ENCODE assay signal across 24 cellular contexts in the genomic region with DNA sequence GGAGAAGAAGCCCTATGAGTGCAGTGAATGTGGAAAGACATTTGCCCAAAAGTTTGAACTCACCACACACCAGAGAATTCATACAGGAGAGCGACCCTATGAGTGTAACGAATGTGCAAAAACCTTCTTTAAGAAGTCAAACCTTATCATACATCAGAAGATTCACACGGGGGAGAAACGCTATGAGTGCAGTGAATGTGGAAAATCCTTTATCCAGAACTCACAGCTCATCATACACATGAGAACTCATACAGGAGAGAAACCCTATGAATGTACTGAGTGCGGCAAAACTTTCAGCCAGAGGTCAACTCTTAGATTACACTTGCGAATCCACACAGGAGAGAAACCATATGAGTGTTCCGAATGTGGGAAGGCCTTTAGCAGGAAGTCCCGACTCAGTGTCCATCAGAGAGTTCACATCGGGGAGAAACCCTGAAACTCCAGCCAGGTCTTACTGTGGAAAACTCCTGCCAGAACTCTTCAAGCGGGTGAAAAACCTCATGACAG. TPM values are rescaled to one million over a fixed set of nuclear protein-coding genes. Genes with fewer than 3 reads are reported as not detected.
"Had no signal": no experiment of that assay in that cellular context is flagged by ENCODE, and none has a peak within 500 bp of the region (broad histone marks: within the 10 kb centered on the region; RNA-seq: fewer than 3 reads in every experiment).

No MANE protein-coding gene starts in this region.

- H3K4me1 Mint-ChIP-seq: activated CD4-positive, alpha-beta T cell treated with anti-CD3 and anti-CD28 coated beads, Interleukin-2, amount 10 ng/mL, durations not matched to agents 24 days and 14 days; activated CD8-positive, alpha-beta memory T cell treated with anti-CD3 and anti-CD28 coated beads, Interleukin-2, amount 10 ng/mL, durations not matched to agents 7 days and 5 days; activated naive CD4-positive, alpha-beta T cell treated with anti-CD3 and anti-CD28 coated beads, Interleukin-2, amount 50 U/mL, for 24 hours; WTC11 had no signal

- H3K27ac Mint-ChIP-seq: activated CD4-positive, alpha-beta T cell treated with anti-CD3 and anti-CD28 coated beads, Interleukin-2, amount 10 ng/mL, durations not matched to agents 24 days and 14 days; activated CD8-positive, alpha-beta memory T cell treated with anti-CD3 and anti-CD28 coated beads, Interleukin-2, amount 10 ng/mL, durations not matched to agents 7 days and 5 days; activated naive CD4-positive, alpha-beta T cell treated with anti-CD3 and anti-CD28 coated beads, Interleukin-2, amount 50 U/mL, for 24 hours; activated T-cell treated with anti-CD3 and anti-CD28 coated beads, Interleukin-2, amount 50 U/mL, for 24 hours; activated T-helper 1 cell treated with anti-CD3 and anti-CD28 coated beads, Interleukin-12 subunit alpha, Interleukin-12 subunit beta, Interleukin-2, Interleukin-4 antibody, amounts not matched to agents 30 ng/mL and 10 ng/mL and 1 ng/mL, durations not matched to agents 14 hours and 24 hours and 36 hours; T-helper 1 cell treated with Interleukin-12 subunit alpha and Interleukin-12 subunit beta and Interleukin-4 antibody, amounts not matched to agents 30 μg/mL and 1 μg/mL, for 36 hours; WTC11 had no signal

- H3K4me3 ChIP-seq: cardiac muscle cell had no signal

- DNase-seq: activated CD4-positive, alpha-beta T cell treated with anti-CD3 and anti-CD28 coated beads, Interleukin-2, amount 10 ng/mL, durations not matched to agents 24 days and 14 days; activated CD4-positive, alpha-beta T cell treated with anti-CD3 and anti-CD28 coated beads, Interleukin-2, amount 50 U/mL, for 48 hours; activated CD4-positive, CD25-positive, alpha-beta regulatory T cell treated with anti-CD3 and anti-CD28 coated beads, Interleukin-2, amount 50 U/mL, for 72 hours; activated CD8-positive, alpha-beta memory T cell treated with anti-CD3 and anti-CD28 coated beads, Interleukin-2, amount 10 ng/mL, durations not matched to agents 7 days and 5 days; activated effector memory CD4-positive, alpha-beta T cell treated with Interleukin-2 at 50 U/mL for 16 hours; activated naive CD4-positive, alpha-beta T cell; activated T-cell treated with anti-CD3 and anti-CD28 coated beads, Interleukin-2, amount 50 U/mL, for 24 hours; amniotic stem cell; brain microvascular endothelial cell; Karpas-422; NCI-H1930; NCI-H2171; NCI-H2227 treated with DMSO at 0.1 percent for 48 hours; NCI-H446 treated with DMSO at 0.1 percent for 48 hours; NCI-H69; PC-3; SHP77 treated with DMSO at 0.1 percent for 48 hours; T-helper 9 cell had no signal

- H3K27me3 ChIP-seq: brain microvascular endothelial cell, cardiac muscle cell had no signal

- ATAC-seq: activated CD8-positive, alpha-beta memory T cell treated with anti-CD3 and anti-CD28 coated beads, Interleukin-2, amount 10 ng/mL, durations not matched to agents 7 days and 5 days; PC-3; WTC11 had no signal

- H3K27me3 Mint-ChIP-seq: activated CD4-positive, alpha-beta T cell treated with anti-CD3 and anti-CD28 coated beads, Interleukin-2, amount 10 ng/mL, durations not matched to agents 24 days and 14 days; activated CD8-positive, alpha-beta memory T cell treated with anti-CD3 and anti-CD28 coated beads, Interleukin-2, amount 10 ng/mL, durations not matched to agents 7 days and 5 days; activated naive CD4-positive, alpha-beta T cell treated with anti-CD3 and anti-CD28 coated beads, Interleukin-2, amount 50 U/mL, for 24 hours; activated T-cell treated with anti-CD3 and anti-CD28 coated beads, Interleukin-2, amount 50 U/mL, for 24 hours had no signal

- H3K27ac ChIP-seq: brain microvascular endothelial cell, cardiac muscle cell had no signal

- H3K4me3 Mint-ChIP-seq: activated CD4-positive, alpha-beta T cell treated with anti-CD3 and anti-CD28 coated beads, Interleukin-2, amount 10 ng/mL, durations not matched to agents 24 days and 14 days; activated CD8-positive, alpha-beta memory T cell treated with anti-CD3 and anti-CD28 coated beads, Interleukin-2, amount 10 ng/mL, durations not matched to agents 7 days and 5 days; activated naive CD4-positive, alpha-beta T cell treated with anti-CD3 and anti-CD28 coated beads, Interleukin-2, amount 50 U/mL, for 24 hours; activated T-cell treated with anti-CD3 and anti-CD28 coated beads, Interleukin-2, amount 50 U/mL, for 24 hours; activated T-helper 1 cell treated with anti-CD3 and anti-CD28 coated beads, Interleukin-12 subunit alpha, Interleukin-12 subunit beta, Interleukin-2, Interleukin-4 antibody, amounts not matched to agents 30 ng/mL and 10 ng/mL and 1 ng/mL, durations not matched to agents 14 hours and 24 hours and 36 hours; T-helper 1 cell treated with Interleukin-12 subunit alpha and Interleukin-12 subunit beta and Interleukin-4 antibody, amounts not matched to agents 30 μg/mL and 1 μg/mL, for 36 hours; WTC11 had no signal

RNA-seq across cellular contexts. Expression of a gene that starts 37.0 kb away (rescaled TPM):
- total RNA-seq: activated CD4-positive, alpha-beta T cell treated with anti-CD3 and anti-CD28 coated beads, Interleukin-2, amount 10 ng/mL, durations not matched to agents 24 days and 14 days; activated CD8-positive, alpha-beta memory T cell treated with anti-CD3 and anti-CD28 coated beads, Interleukin-2, amount 10 ng/mL, durations not matched to agents 7 days and 5 days; activated T-helper 1 cell treated with anti-CD3 and anti-CD28 coated beads, Interleukin-12 subunit alpha, Interleukin-12 subunit beta, Interleukin-2, Interleukin-4 antibody, amounts not matched to agents 30 ng/mL and 10 ng/mL and 1 ng/mL, durations not matched to agents 14 hours and 24 hours and 36 hours; cardiac muscle cell; PC-3; SK-MEL-5 had no signal

RNA-seq across cellular contexts. Expression of a gene that starts 48.8 kb away (rescaled TPM):
- total RNA-seq: activated CD4-positive, alpha-beta T cell treated with anti-CD3 and anti-CD28 coated beads, Interleukin-2, amount 10 ng/mL, durations not matched to agents 24 days and 14 days; activated CD8-positive, alpha-beta memory T cell treated with anti-CD3 and anti-CD28 coated beads, Interleukin-2, amount 10 ng/mL, durations not matched to agents 7 days and 5 days; activated T-helper 1 cell treated with anti-CD3 and anti-CD28 coated beads, Interleukin-12 subunit alpha, Interleukin-12 subunit beta, Interleukin-2, Interleukin-4 antibody, amounts not matched to agents 30 ng/mL and 10 ng/mL and 1 ng/mL, durations not matched to agents 14 hours and 24 hours and 36 hours; cardiac muscle cell; PC-3; SK-MEL-5 had no signal

RNA-seq across cellular contexts. Expression of a gene that starts 53.4 kb away (rescaled TPM):
- total RNA-seq: activated CD8-positive, alpha-beta memory T cell treated with anti-CD3 and anti-CD28 coated beads, Interleukin-2, amount 10 ng/mL, durations not matched to agents 7 days and 5 days had no signal
